ENCODE assay signal across 16 cellular contexts in genomic region chr7:37665352-37666022, GRCh38. TPM values are rescaled to one million over a fixed set of nuclear protein-coding genes. Genes with fewer than 3 reads are reported as not detected.
"Had no signal": no experiment of that assay in that cellular context is flagged by ENCODE, and none has a peak within 500 bp of the region (broad histone marks: within the 10 kb centered on the region; RNA-seq: fewer than 3 reads in every experiment).

No MANE protein-coding gene starts in this region.

- H3K9me3 ChIP-seq: mucosa of descending colon, ovary, sigmoid colon, upper lobe of left lung had no signal

- DNase-seq: activated CD4-positive, alpha-beta memory T cell treated with anti-CD3 and anti-CD28 coated beads, Interleukin-2, amount 10 ng/mL, durations not matched to agents 7 days and 5 days; activated CD4-positive, alpha-beta T cell treated with anti-CD3 and anti-CD28 coated beads for 36 hours; activated CD8-positive, alpha-beta memory T cell treated with anti-CD3 and anti-CD28 coated beads, Interleukin-2, amount 50 U/mL, for 48 hours; activated naive CD4-positive, alpha-beta T cell treated with Interleukin-2 at 50 U/mL for 16 hours; effector memory CD4-positive, alpha-beta T cell; hypothalamus; mucosa of descending colon; naive thymus-derived CD8-positive, alpha-beta T cell; ovary; sigmoid colon; stimulated activated CD4-positive, alpha-beta T cell treated with anti-CD3 and anti-CD28 coated beads, Interleukin-4, amount 100 ng/mL, for 1 hour; stimulated activated CD8-positive, alpha-beta memory T cell treated with anti-CD3 and anti-CD28 coated beads, Interleukin-4, amount 100 ng/mL, for 48 hours; SW 1271; upper lobe of left lung had no signal

- H3K4me3 ChIP-seq: lung, mucosa of descending colon, ovary, sigmoid colon, upper lobe of left lung had no signal

- ATAC-seq: activated CD4-positive, alpha-beta T cell treated with anti-CD3 and anti-CD28 coated beads for 36 hours; mucosa of descending colon; naive thymus-derived CD8-positive, alpha-beta T cell had no signal

- H3K4me1 ChIP-seq: sigmoid colon had no signal

- H3K27ac ChIP-seq: ovary, sigmoid colon had no signal

- H3K36me3 ChIP-seq: ovary, sigmoid colon, upper lobe of left lung had no signal

- H3K27me3 ChIP-seq: ovary, sigmoid colon, upper lobe of left lung had no signal

RNA-seq across cellular contexts. Expression of gene GPR141, which starts 18.1 kb away (rescaled TPM):
- total RNA-seq: activated CD4-positive, alpha-beta memory T cell treated with anti-CD3 and anti-CD28 coated beads, Interleukin-2, amount 10 ng/mL, durations not matched to agents 7 days and 5 days; activated CD4-positive, alpha-beta T cell treated with anti-CD3 and anti-CD28 coated beads for 36 hours; activated T-helper 1 cell treated with anti-CD3 and anti-CD28 coated beads, Interleukin-12 subunit alpha, Interleukin-12 subunit beta, Interleukin-2, Interleukin-4 antibody, amounts not matched to agents 30 ng/mL and 10 ng/mL and 1 ng/mL, durations not matched to agents 14 hours and 24 hours and 36 hours; naive thymus-derived CD8-positive, alpha-beta T cell had no signal
